In genomic region chr22:40107756-40108437, GRCh38 we compare ENCODE assay signal across 8 cellular contexts.
DNase-seq lines count a peak whose midpoint lies in the region; TF ChIP-seq lines count a peak whose summit lies in the region.

No MANE protein-coding gene starts in this region.

- no peaks in the 10 kb centered on the region for H3K27me3 ChIP-seq in thyroid gland

- H3K4me3 ChIP-seq in HFF-Myc (replicated peaks; ENCODE audit: low read depth, low read length) (peak overlapping the region; percentile 2), foreskin fibroblast (ENCODE audit: low read depth in 1 of 2, low read length in 2 of 2) (peak overlapping the region; percentile 36 to 38), thyroid gland (replicated peaks in 1 of 3) (no peak overlapping the region)

- H3K27ac ChIP-seq in thyroid gland, result no peak overlapping the region

- peaks cover 32 to 38% of the 10 kb centered on the region in 2 donors for H3K4me1 ChIP-seq in thyroid gland

- 57 to 74% methylated on average over 5 to 6 of the region's 6 CpGs for WGBS in thyroid gland, 2 donors

- intact Hi-C loops in thyroid gland (cut with DNase I), result no loop called here

- H3K36me3 ChIP-seq in thyroid gland, result no peaks in the 10 kb centered on the region

- H3K9me3 ChIP-seq in thyroid gland, result no peaks in the 10 kb centered on the region

- no peak for TF ChIP-seq POLR2A in thyroid gland (IDR thresholded peaks at IDR 0.05)

- DNase-seq in HFF-Myc (ENCODE audit: extremely low read depth, low read depth), result no peak
- peak; percentile 30 for DNase-seq in activated CD8-positive, alpha-beta memory T cell treated with anti-CD3 and anti-CD28 coated beads, Interleukin-2, amount 50 U/mL, for 4 hours
- DNase-seq in foreskin fibroblast, result peak; percentile 26 to 67
- peak; percentile 51 for DNase-seq in stimulated activated CD4-positive, alpha-beta T cell treated with anti-CD3 and anti-CD28 coated beads, Interleukin-15, amount 100 ng/mL, for 24 hours
- DNase-seq in SKM-1 treated with dmso at 0.1 percent for 144 hours (lab: John Stamatoyannopoulos, UW; ENCODE audit: unreplicated experiment), result no peak
- no peak for DNase-seq in NCI-H1417 (lab: John Stamatoyannopoulos, UW)
- no peak for DNase-seq in hippocampal formation (lab: John Stamatoyannopoulos, UW)
- no peak for DNase-seq in thyroid gland

- TF ChIP-seq CTCF in HFF-Myc (IDR thresholded peaks at IDR 0.05; ENCODE audit: low read depth, low read length, missing control alignments), result no peak
- TF ChIP-seq CTCF in foreskin fibroblast (IDR thresholded peaks at IDR 0.05; ENCODE audit: low read depth, low read length), result no peak
- TF ChIP-seq CTCF in thyroid gland (IDR thresholded peaks at IDR 0.05), result no peak

Comparison
In these comparisons a context has a peak if more than half of its experiments do, and no peak if none do; other contexts are left out.
1. DNase-seq: peak in activated CD8-positive, alpha-beta memory T cell treated with anti-CD3 and anti-CD28 coated beads, Interleukin-2, amount 50 U/mL, for 4 hours (single experiment), foreskin fibroblast (2 of 2) and stimulated activated CD4-positive, alpha-beta T cell treated with anti-CD3 and anti-CD28 coated beads, Interleukin-15, amount 100 ng/mL, for 24 hours (single experiment); none in HFF-Myc (single experiment), SKM-1 treated with dmso at 0.1 percent for 144 hours (single experiment), NCI-H1417 (0 of 3), hippocampal formation (0 of 2) and thyroid gland (0 of 2).
2. H3K4me3 ChIP-seq: peak in HFF-Myc (single experiment) and foreskin fibroblast (2 of 2); none in thyroid gland (0 of 3).